1 cellular context compared by ENCODE assay signal in the genomic region with DNA sequence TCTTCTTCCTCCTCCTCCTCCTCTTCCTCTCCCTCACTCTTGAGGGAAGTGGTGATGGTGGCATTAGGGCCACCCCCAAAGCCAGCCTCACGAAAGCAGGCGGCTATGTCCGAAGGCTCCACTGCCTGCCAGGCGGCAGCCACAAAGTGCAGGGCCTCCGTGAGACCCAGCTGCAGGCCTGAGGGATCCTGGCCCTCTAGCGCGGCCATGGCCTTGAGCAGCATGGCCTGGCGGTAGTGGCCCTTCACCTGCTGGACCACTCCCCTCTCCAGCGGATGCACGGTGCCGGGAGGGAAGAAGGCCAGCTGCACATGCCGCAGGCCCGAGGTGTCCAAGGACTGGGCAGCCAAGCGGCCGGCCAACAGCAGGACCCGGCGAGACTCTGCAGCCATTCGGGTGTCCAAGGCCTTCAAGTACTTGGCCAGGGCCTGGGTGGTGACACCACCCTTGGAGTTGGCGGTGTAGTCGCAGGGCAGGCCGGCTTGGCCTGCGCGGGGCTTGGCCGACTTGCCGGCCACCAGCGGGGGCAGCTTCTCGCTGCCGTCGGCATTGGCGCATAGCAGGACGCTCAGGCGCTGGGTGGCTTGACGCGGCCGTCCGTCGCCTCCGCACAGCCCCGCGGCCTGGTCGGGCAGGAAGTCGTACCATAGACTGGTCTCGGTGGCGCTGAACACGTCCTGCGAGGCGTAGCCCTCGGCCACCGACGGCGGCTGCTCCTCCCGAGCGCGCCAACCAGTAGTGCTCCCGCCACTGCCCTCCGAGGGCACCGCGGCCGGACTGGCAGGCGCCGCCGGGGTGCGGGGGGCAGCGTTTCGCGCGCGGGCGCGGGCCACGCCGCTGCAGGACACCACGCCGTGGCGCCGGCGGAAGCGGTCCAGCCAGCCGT.
A peak's percentile ranks its signal among the peaks of the same experiment; 100 is the strongest.
TF ChIP-seq lines count a peak whose summit lies in the region.

No MANE protein-coding gene starts in this region.

TF ChIP-seq in HepG2, 621 proteins besides CTCF, POLR2A, EP300 and RAD21 (continued from another document and continues in another):
- TF ChIP-seq, protein P1, sequence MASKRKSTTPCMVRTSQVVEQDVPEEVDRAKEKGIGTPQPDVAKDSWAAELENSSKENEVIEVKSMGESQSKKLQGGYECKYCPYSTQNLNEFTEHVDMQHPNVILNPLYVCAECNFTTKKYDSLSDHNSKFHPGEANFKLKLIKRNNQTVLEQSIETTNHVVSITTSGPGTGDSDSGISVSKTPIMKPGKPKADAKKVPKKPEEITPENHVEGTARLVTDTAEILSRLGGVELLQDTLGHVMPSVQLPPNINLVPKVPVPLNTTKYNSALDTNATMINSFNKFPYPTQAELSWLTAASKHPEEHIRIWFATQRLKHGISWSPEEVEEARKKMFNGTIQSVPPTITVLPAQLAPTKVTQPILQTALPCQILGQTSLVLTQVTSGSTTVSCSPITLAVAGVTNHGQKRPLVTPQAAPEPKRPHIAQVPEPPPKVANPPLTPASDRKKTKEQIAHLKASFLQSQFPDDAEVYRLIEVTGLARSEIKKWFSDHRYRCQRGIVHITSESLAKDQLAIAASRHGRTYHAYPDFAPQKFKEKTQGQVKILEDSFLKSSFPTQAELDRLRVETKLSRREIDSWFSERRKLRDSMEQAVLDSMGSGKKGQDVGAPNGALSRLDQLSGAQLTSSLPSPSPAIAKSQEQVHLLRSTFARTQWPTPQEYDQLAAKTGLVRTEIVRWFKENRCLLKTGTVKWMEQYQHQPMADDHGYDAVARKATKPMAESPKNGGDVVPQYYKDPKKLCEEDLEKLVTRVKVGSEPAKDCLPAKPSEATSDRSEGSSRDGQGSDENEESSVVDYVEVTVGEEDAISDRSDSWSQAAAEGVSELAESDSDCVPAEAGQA (IDR thresholded peaks at IDR 0.05; ENCODE audit: low read depth) = 0 out of 2 replicates have a peak, but pooled peaks have one; percentile 64
- TF ChIP-seq, protein P1 (CRISPR knock-in tag; IDR thresholded peaks at IDR 0.05; ENCODE audit: borderline replicate concordance) = no peak
- peak; percentile 54; the same call in 1 of the 2 replicates for TF ChIP-seq GABPB1 (CRISPR knock-in tag; IDR thresholded peaks at IDR 0.05)
- TF ChIP-seq, protein P2, sequence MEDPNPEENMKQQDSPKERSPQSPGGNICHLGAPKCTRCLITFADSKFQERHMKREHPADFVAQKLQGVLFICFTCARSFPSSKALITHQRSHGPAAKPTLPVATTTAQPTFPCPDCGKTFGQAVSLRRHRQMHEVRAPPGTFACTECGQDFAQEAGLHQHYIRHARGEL (CRISPR knock-in tag; IDR thresholded peaks at IDR 0.05) = peak; percentile 77; the same call in 1 of the 2 replicates
- TF ChIP-seq, protein P3, sequence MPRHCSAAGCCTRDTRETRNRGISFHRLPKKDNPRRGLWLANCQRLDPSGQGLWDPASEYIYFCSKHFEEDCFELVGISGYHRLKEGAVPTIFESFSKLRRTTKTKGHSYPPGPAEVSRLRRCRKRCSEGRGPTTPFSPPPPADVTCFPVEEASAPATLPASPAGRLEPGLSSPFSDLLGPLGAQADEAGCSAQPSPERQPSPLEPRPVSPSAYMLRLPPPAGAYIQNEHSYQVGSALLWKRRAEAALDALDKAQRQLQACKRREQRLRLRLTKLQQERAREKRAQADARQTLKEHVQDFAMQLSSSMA (CRISPR knock-in tag; IDR thresholded peaks at IDR 0.05) = no peak
- no peak for TF ChIP-seq CAMTA2 (CRISPR knock-in tag; IDR thresholded peaks at IDR 0.05; ENCODE audit: borderline replicate concordance)
- no peak for TF ChIP-seq ZBTB8A (CRISPR knock-in tag; IDR thresholded peaks at IDR 0.05; ENCODE audit: borderline replicate concordance, low read depth)
- no peak for TF ChIP-seq ZNF468 (CRISPR knock-in tag; IDR thresholded peaks at IDR 0.05)
- TF ChIP-seq, protein P4, sequence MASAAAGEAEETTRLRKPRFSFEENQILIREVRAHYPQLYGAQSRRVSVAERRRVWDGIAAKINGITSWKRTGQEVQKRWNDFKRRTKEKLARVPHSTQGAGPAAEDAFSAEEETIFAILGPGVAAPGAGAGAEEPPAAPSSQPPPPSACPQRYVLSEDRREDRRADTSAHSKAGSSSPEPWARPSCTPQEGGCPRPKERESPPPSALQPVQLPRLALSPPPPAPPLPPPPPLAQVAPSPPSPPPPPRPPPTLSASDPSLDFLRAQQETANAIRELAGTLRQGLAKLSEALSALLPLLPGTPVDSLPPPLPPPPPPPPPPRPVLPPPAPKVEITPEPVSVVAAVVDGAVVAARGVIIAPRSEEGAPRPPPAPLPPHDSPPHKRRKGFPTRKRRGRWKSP (CRISPR knock-in tag; IDR thresholded peaks at IDR 0.05) = no peak
- TF ChIP-seq ZNF672 (CRISPR knock-in tag; IDR thresholded peaks at IDR 0.05) = peak; percentile 66; the same call in 1 of the 2 replicates
- peak; percentile 63; the same call in 1 of the 2 replicates for TF ChIP-seq ZNF768 (CRISPR knock-in tag; IDR thresholded peaks at IDR 0.05)
- TF ChIP-seq, protein P5, sequence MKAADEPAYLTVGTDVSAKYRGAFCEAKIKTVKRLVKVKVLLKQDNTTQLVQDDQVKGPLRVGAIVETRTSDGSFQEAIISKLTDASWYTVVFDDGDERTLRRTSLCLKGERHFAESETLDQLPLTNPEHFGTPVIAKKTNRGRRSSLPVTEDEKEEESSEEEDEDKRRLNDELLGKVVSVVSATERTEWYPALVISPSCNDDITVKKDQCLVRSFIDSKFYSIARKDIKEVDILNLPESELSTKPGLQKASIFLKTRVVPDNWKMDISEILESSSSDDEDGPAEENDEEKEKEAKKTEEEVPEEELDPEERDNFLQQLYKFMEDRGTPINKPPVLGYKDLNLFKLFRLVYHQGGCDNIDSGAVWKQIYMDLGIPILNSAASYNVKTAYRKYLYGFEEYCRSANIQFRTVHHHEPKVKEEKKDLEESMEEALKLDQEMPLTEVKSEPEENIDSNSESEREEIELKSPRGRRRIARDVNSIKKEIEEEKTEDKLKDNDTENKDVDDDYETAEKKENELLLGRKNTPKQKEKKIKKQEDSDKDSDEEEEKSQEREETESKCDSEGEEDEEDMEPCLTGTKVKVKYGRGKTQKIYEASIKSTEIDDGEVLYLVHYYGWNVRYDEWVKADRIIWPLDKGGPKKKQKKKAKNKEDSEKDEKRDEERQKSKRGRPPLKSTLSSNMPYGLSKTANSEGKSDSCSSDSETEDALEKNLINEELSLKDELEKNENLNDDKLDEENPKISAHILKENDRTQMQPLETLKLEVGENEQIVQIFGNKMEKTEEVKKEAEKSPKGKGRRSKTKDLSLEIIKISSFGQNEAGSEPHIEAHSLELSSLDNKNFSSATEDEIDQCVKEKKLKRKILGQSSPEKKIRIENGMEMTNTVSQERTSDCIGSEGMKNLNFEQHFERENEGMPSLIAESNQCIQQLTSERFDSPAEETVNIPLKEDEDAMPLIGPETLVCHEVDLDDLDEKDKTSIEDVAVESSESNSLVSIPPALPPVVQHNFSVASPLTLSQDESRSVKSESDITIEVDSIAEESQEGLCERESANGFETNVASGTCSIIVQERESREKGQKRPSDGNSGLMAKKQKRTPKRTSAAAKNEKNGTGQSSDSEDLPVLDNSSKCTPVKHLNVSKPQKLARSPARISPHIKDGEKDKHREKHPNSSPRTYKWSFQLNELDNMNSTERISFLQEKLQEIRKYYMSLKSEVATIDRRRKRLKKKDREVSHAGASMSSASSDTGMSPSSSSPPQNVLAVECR (CRISPR knock-in tag; IDR thresholded peaks at IDR 0.05; ENCODE audit: borderline replicate concordance) = peak; percentile 52; the same call in 1 of the 2 replicates
- TF ChIP-seq, protein P6, sequence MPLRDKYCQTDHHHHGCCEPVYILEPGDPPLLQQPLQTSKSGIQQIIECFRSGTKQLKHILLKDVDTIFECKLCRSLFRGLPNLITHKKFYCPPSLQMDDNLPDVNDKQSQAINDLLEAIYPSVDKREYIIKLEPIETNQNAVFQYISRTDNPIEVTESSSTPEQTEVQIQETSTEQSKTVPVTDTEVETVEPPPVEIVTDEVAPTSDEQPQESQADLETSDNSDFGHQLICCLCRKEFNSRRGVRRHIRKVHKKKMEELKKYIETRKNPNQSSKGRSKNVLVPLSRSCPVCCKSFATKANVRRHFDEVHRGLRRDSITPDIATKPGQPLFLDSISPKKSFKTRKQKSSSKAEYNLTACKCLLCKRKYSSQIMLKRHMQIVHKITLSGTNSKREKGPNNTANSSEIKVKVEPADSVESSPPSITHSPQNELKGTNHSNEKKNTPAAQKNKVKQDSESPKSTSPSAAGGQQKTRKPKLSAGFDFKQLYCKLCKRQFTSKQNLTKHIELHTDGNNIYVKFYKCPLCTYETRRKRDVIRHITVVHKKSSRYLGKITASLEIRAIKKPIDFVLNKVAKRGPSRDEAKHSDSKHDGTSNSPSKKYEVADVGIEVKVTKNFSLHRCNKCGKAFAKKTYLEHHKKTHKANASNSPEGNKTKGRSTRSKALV (CRISPR knock-in tag; IDR thresholded peaks at IDR 0.05) = no peak
- TF ChIP-seq ZNF557 (CRISPR knock-in tag; IDR thresholded peaks at IDR 0.05) = no peak
- TF ChIP-seq ZNF547 (CRISPR knock-in tag; IDR thresholded peaks at IDR 0.05) = 0 out of 2 replicates have a peak, but pooled peaks have one; percentile 45
- TF ChIP-seq, protein P7, sequence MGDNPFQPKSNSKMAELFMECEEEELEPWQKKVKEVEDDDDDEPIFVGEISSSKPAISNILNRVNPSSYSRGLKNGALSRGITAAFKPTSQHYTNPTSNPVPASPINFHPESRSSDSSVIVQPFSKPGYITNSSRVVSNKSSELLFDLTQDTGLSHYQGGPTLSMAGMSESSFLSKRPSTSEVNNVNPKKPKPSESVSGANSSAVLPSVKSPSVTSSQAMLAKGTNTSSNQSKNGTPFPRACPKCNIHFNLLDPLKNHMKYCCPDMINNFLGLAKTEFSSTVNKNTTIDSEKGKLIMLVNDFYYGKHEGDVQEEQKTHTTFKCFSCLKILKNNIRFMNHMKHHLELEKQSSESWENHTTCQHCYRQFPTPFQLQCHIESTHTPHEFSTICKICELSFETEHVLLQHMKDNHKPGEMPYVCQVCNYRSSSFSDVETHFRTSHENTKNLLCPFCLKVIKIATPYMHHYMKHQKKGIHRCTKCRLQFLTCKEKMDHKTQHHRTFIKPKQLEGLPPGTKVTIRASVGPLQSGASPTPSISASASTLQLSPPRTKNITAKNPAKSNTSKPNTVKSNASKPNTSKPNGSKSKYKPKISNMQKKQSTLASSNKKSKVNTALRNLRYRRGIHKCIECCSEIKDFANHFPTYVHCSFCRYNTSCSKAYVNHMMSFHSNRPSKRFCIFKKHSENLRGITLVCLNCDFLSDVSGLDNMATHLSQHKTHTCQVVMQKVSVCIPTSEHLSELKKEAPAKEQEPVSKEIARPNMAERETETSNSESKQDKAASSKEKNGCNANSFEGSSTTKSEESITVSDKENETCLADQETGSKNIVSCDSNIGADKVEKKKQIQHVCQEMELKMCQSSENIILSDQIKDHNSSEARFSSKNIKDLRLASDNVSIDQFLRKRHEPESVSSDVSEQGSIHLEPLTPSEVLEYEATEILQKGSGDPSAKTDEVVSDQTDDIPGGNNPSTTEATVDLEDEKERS (CRISPR knock-in tag; IDR thresholded peaks at IDR 0.05) = no peak
- TF ChIP-seq AGO2 (optimal IDR thresholded peaks at IDR 0.05; ENCODE audit: low read depth, low read length) = peak; percentile 89
- peak; percentile 57 for TF ChIP-seq THAP11 (CRISPR knock-in tag; IDR thresholded peaks at IDR 0.05)
- TF ChIP-seq, protein P8, sequence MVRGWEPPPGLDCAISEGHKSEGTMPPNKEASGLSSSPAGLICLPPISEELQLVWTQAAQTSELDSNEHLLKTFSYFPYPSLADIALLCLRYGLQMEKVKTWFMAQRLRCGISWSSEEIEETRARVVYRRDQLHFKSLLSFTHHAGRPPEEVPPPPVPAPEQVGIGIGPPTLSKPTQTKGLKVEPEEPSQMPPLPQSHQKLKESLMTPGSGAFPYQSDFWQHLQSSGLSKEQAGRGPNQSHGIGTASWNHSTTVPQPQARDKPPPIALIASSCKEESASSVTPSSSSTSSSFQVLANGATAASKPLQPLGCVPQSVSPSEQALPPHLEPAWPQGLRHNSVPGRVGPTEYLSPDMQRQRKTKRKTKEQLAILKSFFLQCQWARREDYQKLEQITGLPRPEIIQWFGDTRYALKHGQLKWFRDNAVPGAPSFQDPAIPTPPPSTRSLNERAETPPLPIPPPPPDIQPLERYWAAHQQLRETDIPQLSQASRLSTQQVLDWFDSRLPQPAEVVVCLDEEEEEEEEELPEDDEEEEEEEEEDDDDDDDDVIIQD (CRISPR knock-in tag; IDR thresholded peaks at IDR 0.05; ENCODE audit: low read depth) = no peak
- peak; percentile 50 for TF ChIP-seq ZNF883 (CRISPR knock-in tag; IDR thresholded peaks at IDR 0.05; ENCODE audit: not compliant biosample characterization)
- TF ChIP-seq ZNF333 (CRISPR knock-in tag; IDR thresholded peaks at IDR 0.05; ENCODE audit: borderline replicate concordance) = peak; percentile 92; the same call in 1 of the 2 replicates
- peak; percentile 80 for TF ChIP-seq ZFX (CRISPR knock-in tag; IDR thresholded peaks at IDR 0.05; ENCODE audit: low read depth)
- TF ChIP-seq, protein P9, sequence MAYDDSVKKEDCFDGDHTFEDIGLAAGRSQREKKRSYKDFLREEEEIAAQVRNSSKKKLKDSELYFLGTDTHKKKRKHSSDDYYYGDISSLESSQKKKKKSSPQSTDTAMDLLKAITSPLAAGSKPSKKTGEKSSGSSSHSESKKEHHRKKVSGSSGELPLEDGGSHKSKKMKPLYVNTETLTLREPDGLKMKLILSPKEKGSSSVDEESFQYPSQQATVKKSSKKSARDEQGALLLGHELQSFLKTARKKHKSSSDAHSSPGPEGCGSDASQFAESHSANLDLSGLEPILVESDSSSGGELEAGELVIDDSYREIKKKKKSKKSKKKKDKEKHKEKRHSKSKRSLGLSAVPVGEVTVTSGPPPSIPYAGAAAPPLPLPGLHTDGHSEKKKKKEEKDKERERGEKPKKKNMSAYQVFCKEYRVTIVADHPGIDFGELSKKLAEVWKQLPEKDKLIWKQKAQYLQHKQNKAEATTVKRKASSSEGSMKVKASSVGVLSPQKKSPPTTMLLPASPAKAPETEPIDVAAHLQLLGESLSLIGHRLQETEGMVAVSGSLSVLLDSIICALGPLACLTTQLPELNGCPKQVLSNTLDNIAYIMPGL (CRISPR knock-in tag; IDR thresholded peaks at IDR 0.05; ENCODE audit: borderline replicate concordance in 1 of 2, low read depth in 1 of 2) = 0 out of 4 replicates have a peak, but pooled peaks of 1 of the 2 experiments have one; percentile 26
- peak; percentile 20 for TF ChIP-seq HNRNPK (IDR thresholded peaks at IDR 0.05; ENCODE audit: low read depth, low read length, poor library complexity, severe bottlenecking)
- TF ChIP-seq KLF13 (CRISPR knock-in tag; IDR thresholded peaks at IDR 0.05) = 0 out of 2 replicates have a peak, but pooled peaks have one; percentile 3
